Comparison of ENCODE assay signal across 9 cellular contexts in the genomic region with DNA sequence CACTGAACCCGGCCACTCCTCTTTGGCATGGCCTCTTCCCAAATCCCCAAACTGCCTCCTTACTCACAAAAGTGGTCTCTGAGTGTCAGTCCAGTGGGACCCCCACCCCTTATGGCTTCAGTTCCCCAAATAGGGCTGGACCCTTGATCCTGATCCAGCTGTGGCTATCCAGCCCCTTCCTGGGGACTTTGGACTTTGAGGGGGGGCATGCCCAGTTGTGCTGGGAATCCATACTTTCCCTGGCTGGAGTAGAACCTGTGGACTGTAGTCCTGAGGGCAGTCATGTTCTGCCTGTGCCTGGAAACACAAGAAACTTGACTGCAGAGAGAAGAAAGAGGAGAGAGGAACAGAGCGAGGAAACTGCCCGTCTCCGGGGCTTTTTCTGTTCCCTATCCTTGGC. TPM values are rescaled to one million over a fixed set of nuclear protein-coding genes. Genes with fewer than 3 reads are reported as not detected.
DNase-seq lines count a peak whose midpoint lies in the region; TF ChIP-seq lines count a peak whose summit lies in the region.
"Not testable (repeated sequence)": the region's sequence is repeated elsewhere in the genome, so short reads cannot be mapped to it uniquely, and the experiment has no call there.
"Had no signal": no experiment of that assay in that cellular context is flagged by ENCODE, and none has a peak within 500 bp of the region (broad histone marks: within the 10 kb centered on the region; RNA-seq: fewer than 3 reads in every experiment).

No MANE protein-coding gene starts in this region.

- H3K9me3 ChIP-seq in liver (ENCODE audit: control insufficient read depth in 4 of 4, low read length in 3 of 4); ovary; spleen: not testable (repeated sequence)

- H3K27ac ChIP-seq in liver (ENCODE audit: low read depth in 1 of 2, low read length in 2 of 2) = peak overlapping the region; percentile 18 to 20
- not testable (repeated sequence) for H3K27ac ChIP-seq in ovary
- peak overlapping the region in 3 of 8 donors; percentile 30 to 62 (median 45) for H3K27ac ChIP-seq in spleen

- not testable (repeated sequence) for H3K27ac Mint-ChIP-seq in Calu3 (ENCODE audit: unreplicated experiment); activated CD4-positive, alpha-beta memory T cell treated with anti-CD3 and anti-CD28 coated beads for 36 hours

- not testable (repeated sequence) for TF ChIP-seq EP300 in ovary (IDR thresholded peaks at IDR 0.05)

- not testable (repeated sequence) for TF ChIP-seq POLR2A in ovary (IDR thresholded peaks at IDR 0.05); spleen (IDR thresholded peaks at IDR 0.05)

- CTCF ChIA-PET in Calu3 (lab: Charles Lee); activated CD4-positive, alpha-beta memory T cell treated with anti-CD3 and anti-CD28 coated beads for 36 hours (lab: Charles Lee): not testable (repeated sequence)

- H3K4me1 Mint-ChIP-seq in Calu3 (ENCODE audit: low read depth, unreplicated experiment); activated CD4-positive, alpha-beta memory T cell treated with anti-CD3 and anti-CD28 coated beads for 36 hours (ENCODE audit: low read depth): not testable (repeated sequence)

- not testable (repeated sequence) for H3K27me3 ChIP-seq in liver (ENCODE audit: control insufficient read depth in 4 of 4, insufficient read depth in 4 of 4, low read length in 3 of 4); ovary; spleen (replicated peaks in 1 of 7)

- H3K9ac ChIP-seq in liver (ENCODE audit: low read depth in 1 of 2, low read length in 2 of 2) = not testable (repeated sequence)

- H3K4me3 Mint-ChIP-seq in Calu3 (ENCODE audit: low read depth, unreplicated experiment); activated CD4-positive, alpha-beta memory T cell treated with anti-CD3 and anti-CD28 coated beads for 36 hours: not testable (repeated sequence)

- H3K36me3 ChIP-seq in liver (ENCODE audit: control insufficient read depth in 4 of 4, insufficient read depth in 3 of 4, low read depth in 1 of 4, low read length in 3 of 4); ovary; spleen: not testable (repeated sequence)

- peaks cover 32% of the 10 kb centered on the region for H3K27me3 Mint-ChIP-seq in Calu3 (ENCODE audit: unreplicated experiment)
- H3K27me3 Mint-ChIP-seq in activated CD4-positive, alpha-beta memory T cell treated with anti-CD3 and anti-CD28 coated beads for 36 hours = not testable (repeated sequence)

- WGBS in liver = 79% methylated on average over 4 of the region's 4 CpGs
- WGBS in ovary, 3 donors = 81 to 84% (median 82%) methylated on average over 3 to 4 of the region's 4 CpGs
- 50 to 78% (median 65%) methylated on average over 3 to 4 of the region's 4 CpGs for WGBS in spleen, 5 donors

- BruUV-seq in Calu3 (replicated peaks; lab: Mats Ljungman, UMichigan) = not testable (repeated sequence)

- TF ChIP-seq CTCF in Calu3 (IDR thresholded peaks at IDR 0.05; ENCODE audit: unreplicated experiment); liver (IDR thresholded peaks at IDR 0.05; ENCODE audit: low read depth, low read length, missing input control); ovary (IDR thresholded peaks at IDR 0.05); spleen (IDR thresholded peaks at IDR 0.05 in 8 of 11, conservative IDR thresholded peaks at IDR 0.05 in 3 of 11): not testable (repeated sequence)

- not testable (repeated sequence) for H3K9me3 Mint-ChIP-seq in Calu3 (ENCODE audit: low read depth, unreplicated experiment); activated CD4-positive, alpha-beta memory T cell treated with anti-CD3 and anti-CD28 coated beads for 36 hours

- intact Hi-C loops in Calu3 (cut with micrococcal nuclease; ENCODE audit: unreplicated experiment); activated CD4-positive, alpha-beta memory T cell treated with anti-CD3 and anti-CD28 coated beads for 36 hours (cut with micrococcal nuclease); cardiac septum (cut with DNase I); ovary (cut with DNase I); spleen (cut with DNase I; ENCODE audit: low total_unique reads): not testable (repeated sequence)

- POLR2A ChIA-PET in activated CD4-positive, alpha-beta memory T cell treated with anti-CD3 and anti-CD28 coated beads for 36 hours (lab: Charles Lee) = not testable (repeated sequence)

- DNase-seq in Calu3 (peak; percentile 2), cardiac septum (ENCODE audit: low spot score) (peak; percentile 31), ovary (peak in 3 of 5 donors; percentile 6 to 21 (median 6)), spleen (peak; percentile 13)
- DNase-seq in activated CD4-positive, alpha-beta memory T cell treated with anti-CD3 and anti-CD28 coated beads for 36 hours = peak; percentile 6

- not testable (repeated sequence) for TF ChIP-seq RAD21 in liver (IDR thresholded peaks at IDR 0.05)

- H3K4me1 ChIP-seq in liver (ENCODE audit: control insufficient read depth in 4 of 4, insufficient read depth in 4 of 4, low read length in 3 of 4); ovary (ENCODE audit: insufficient read depth); spleen: not testable (repeated sequence)

- H3K4me3 ChIP-seq in liver (ENCODE audit: low read depth in 1 of 3, low read length in 3 of 3); ovary; spleen: not testable (repeated sequence)

- H3K36me3 Mint-ChIP-seq in Calu3 (ENCODE audit: insufficient read depth, unreplicated experiment); activated CD4-positive, alpha-beta memory T cell treated with anti-CD3 and anti-CD28 coated beads for 36 hours: not testable (repeated sequence)

TF ChIP-seq in liver, 16 proteins besides CTCF, POLR2A, EP300 and RAD21:
- TF ChIP-seq HNF4G (IDR thresholded peaks at IDR 0.05) (peak; percentile 71), HNF4A (conservative IDR thresholded peaks at IDR 0.05) (peak; percentile 67 to 79), SP1 (IDR thresholded peaks at IDR 0.05) (peak; percentile 42), RXRA (IDR thresholded peaks at IDR 0.05) (peak; percentile 14 to 24)

RNA-seq across cellular contexts. Expression of a gene that starts 10.2 kb away (rescaled TPM):
- 7.8 and 13.4 TPM in 2 replicates for total RNA-seq in Calu3 (2022)
- 1 to 10 TPM; 3.1 to 5.5 TPM for total RNA-seq in activated CD4-positive, alpha-beta memory T cell treated with anti-CD3 and anti-CD28 coated beads for 36 hours
- 92.4 TPM for total RNA-seq in cardiac septum
- 1,000 to 10,000 TPM in 1 of 2 donors, 100 to 1,000 TPM in 1; 666 to 1,114 TPM for total RNA-seq in liver
- polyA plus RNA-seq in liver = 1,000 to 10,000 TPM; 1,699 to 3,560 TPM
- 1,000 to 10,000 TPM in 1 of 7 donors, 100 to 1,000 TPM in 6; 163 to 1,673 (median 271) TPM for total RNA-seq in ovary
- polyA plus RNA-seq in ovary = 100 to 1,000 TPM in 1 of 2 donors, 10 to 100 TPM in 1; 97.4 to 326 TPM
- total RNA-seq in spleen = 100 to 1,000 TPM in 5 of 7 donors, 10 to 100 TPM in 2; 88.6 to 308 (median 165) TPM
- polyA plus RNA-seq in spleen = 10 to 100 TPM; 57.8 to 66.9 (median 63.1) TPM

RNA-seq across cellular contexts. Expression of a gene that starts 22.5 kb away (rescaled TPM):
- total RNA-seq in Calu3 (2022) (13.1 and 20.8 TPM in 2 replicates), cardiac septum (131 TPM), liver (1,000 to 10,000 TPM in 1 of 2 donors, 100 to 1,000 TPM in 1; 410 to 1,584 TPM), ovary (1,000 to 10,000 TPM in 1 of 7 donors, 100 to 1,000 TPM in 6; 147 to 1,617 (median 248) TPM), spleen (100 to 1,000 TPM; 101 to 332 (median 166) TPM)
- 1 to 10 TPM; 4.5 to 4.8 TPM for total RNA-seq in activated CD4-positive, alpha-beta memory T cell treated with anti-CD3 and anti-CD28 coated beads for 36 hours
- polyA plus RNA-seq in liver (1,000 to 10,000 TPM; 1,485 to 2,903 TPM), ovary (100 to 1,000 TPM; 114 to 324 TPM), spleen (10 to 100 TPM; 50.1 to 58.3 (median 53.5) TPM)
- polyA plus RNA-seq: CD14-positive monocyte had no signal

RNA-seq across cellular contexts. Expression of a gene that starts 32.5 kb away (rescaled TPM):
- total RNA-seq in Calu3 (2022) = 40.9 and 43.6 TPM in 2 replicates
- 10 to 100 TPM; 10.8 to 12.3 TPM for total RNA-seq in activated CD4-positive, alpha-beta memory T cell treated with anti-CD3 and anti-CD28 coated beads for 36 hours
- 14.0 TPM for total RNA-seq in cardiac septum
- 10 to 100 TPM in 1 of 2 donors, 1 to 10 TPM in 1; 4.5 to 11.0 TPM for total RNA-seq in liver
- polyA plus RNA-seq in liver = 1 to 10 TPM; 8.9 to 9.7 TPM
- total RNA-seq in ovary = 10 to 100 TPM; 22.3 to 42.8 (median 26.7) TPM
- 10 to 100 TPM; 11.7 to 29.3 TPM for polyA plus RNA-seq in ovary
- 10 to 100 TPM; 21.0 to 34.3 (median 26.2) TPM for total RNA-seq in spleen
- 10 to 100 TPM; 19.1 to 28.1 (median 26.3) TPM for polyA plus RNA-seq in spleen

RNA-seq across cellular contexts. Expression of a gene that starts 33.8 kb away (rescaled TPM):
- 0.76 and 0.78 TPM in 2 replicates for total RNA-seq in Calu3 (2022)
- total RNA-seq in activated CD4-positive, alpha-beta memory T cell treated with anti-CD3 and anti-CD28 coated beads for 36 hours = under 1 TPM in 1 of 2 experiments, not detected in 1; 0.24 TPM
- total RNA-seq in cardiac septum = 2.0 TPM
- total RNA-seq in liver = 10 to 100 TPM in 1 of 2 donors, 1 to 10 TPM in 1; 1.7 to 29.6 TPM
- polyA plus RNA-seq in liver = 10 to 100 TPM in 1 of 2 donors, 1 to 10 TPM in 1; 6.9 to 29.7 TPM
- total RNA-seq in ovary = 10 to 100 TPM in 1 of 7 donors, 1 to 10 TPM in 6; 2.4 to 21.7 (median 8.8) TPM
- polyA plus RNA-seq in ovary = 1 to 10 TPM; 1.9 to 4.8 TPM
- total RNA-seq in spleen = 10 to 100 TPM in 2 of 7 donors, 1 to 10 TPM in 5; 4.9 to 14.3 (median 7.1) TPM
- 1 to 10 TPM in 2 of 3 donors, under 1 TPM in 1; 0.97 to 2.4 (median 2.2) TPM for polyA plus RNA-seq in spleen
- polyA plus RNA-seq: A549; CD14-positive monocyte; CD4-positive, alpha-beta memory T cell had no signal

RNA-seq across cellular contexts. Expression of a gene that starts 45.4 kb away (rescaled TPM):
- 182 and 201 TPM in 2 replicates for total RNA-seq in Calu3 (2022)
- 100 to 1,000 TPM in 1 of 2 experiments, 10 to 100 TPM in 1; 95.7 to 101 TPM for total RNA-seq in activated CD4-positive, alpha-beta memory T cell treated with anti-CD3 and anti-CD28 coated beads for 36 hours
- total RNA-seq in cardiac septum = 33.2 TPM
- 10 to 100 TPM; 34.7 to 57.6 TPM for total RNA-seq in liver
- 10 to 100 TPM; 26.7 to 34.3 TPM for polyA plus RNA-seq in liver
- 10 to 100 TPM; 37.2 to 59.4 (median 51.5) TPM for total RNA-seq in ovary
- 10 to 100 TPM; 24.6 to 36.3 TPM for polyA plus RNA-seq in ovary
- total RNA-seq in spleen = 100 to 1,000 TPM in 1 of 7 donors, 10 to 100 TPM in 6; 52.1 to 102 (median 75.7) TPM
- 100 to 1,000 TPM in 2 of 3 donors, 10 to 100 TPM in 1; 61.8 to 107 (median 102) TPM for polyA plus RNA-seq in spleen
